Comparison of ENCODE assay signal across 8 cellular contexts in the genomic region with DNA sequence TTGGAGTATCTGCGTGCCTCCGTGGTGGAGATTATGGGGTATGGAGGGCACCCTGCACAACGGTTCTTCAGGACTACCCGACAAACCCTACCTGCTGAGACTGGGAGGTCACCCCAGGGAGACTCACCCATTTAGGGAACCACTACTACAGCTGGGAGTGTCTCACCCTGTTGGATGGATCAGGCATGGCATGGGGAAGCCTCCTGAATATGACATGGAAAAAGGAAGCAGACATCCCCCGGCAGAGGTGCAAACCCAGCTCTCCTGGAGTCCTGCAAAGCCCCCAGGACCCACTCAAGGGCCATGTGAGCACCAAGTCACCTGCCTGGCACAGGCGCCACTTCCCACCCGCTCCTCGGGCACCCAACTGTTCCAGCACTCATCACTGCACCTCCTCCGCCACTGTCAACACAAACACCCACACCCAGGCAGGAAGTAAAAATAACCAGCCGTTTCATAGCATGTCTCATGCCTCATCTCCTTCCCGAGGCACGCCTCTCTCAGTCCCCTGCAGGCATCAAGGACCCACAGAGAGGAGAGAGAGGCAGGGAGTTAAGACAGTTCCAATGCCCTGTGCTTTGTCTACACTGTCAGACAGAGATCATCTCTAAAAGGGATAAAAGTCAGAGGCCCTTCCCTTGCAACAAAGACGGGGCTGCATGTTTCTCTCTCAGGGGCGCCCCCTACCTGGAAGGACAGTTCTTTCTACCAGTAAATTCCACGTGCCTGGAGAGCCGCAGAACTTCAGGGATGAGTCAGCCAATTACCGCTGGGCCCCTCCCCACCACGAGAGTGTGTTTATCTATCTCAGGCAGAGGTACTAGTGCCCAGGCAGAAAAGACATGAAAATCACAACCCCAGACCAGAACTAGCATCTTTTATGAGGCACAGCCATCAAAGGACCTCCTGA.
DNase-seq lines count a peak whose midpoint lies in the region; ATAC-seq, FAIRE-seq and TF ChIP-seq lines count a peak whose summit lies in the region.

No MANE protein-coding gene starts in this region.

- DNase-seq in NCI-H748 (lab: John Stamatoyannopoulos, UW; ENCODE audit: unreplicated experiment) = peak; percentile 29
- no peak for DNase-seq in NCI-H748 treated with DMSO at 0.1 percent for 48 hours (lab: John Stamatoyannopoulos, UW)
- DNase-seq in activated gamma-delta T cell treated with anti-CD3 and anti-CD28 coated beads, Interleukin-2, amount 50 U/mL, for 16 hours (ENCODE audit: low read depth) = peak; percentile 51
- peak; percentile 29 to 34 for DNase-seq in left colon
- DNase-seq in stimulated activated naive CD4-positive, alpha-beta T cell treated with Interleukin-2 at 50 U/mL for 16 hours (lab: John Stamatoyannopoulos, UW) = peak; percentile 81
- DNase-seq in RCC 7860 (ENCODE audit: low spot score) = no peak

- ATAC-seq in HG03378 (IDR thresholded peaks at IDR 0.05; ENCODE audit: unreplicated experiment) = peak; percentile 49
- peak; percentile 44 for ATAC-seq in left colon

- FAIRE-seq in RCC 7860 (lab: Jason Lieb, UNC) = no peak

- intact Hi-C loops in left colon (cut with DNase I, micrococcal nuclease) = no loop called here

- 0 out of 2 replicates have a peak, but pooled peaks have one; percentile 19 for TF ChIP-seq POLR2A in Raji (IDR thresholded peaks at IDR 0.05; ENCODE audit: insufficient read depth, low read depth, low read length)

Comparison
In these comparisons a context has a peak if more than half of its experiments do, and no peak if none do; other contexts are left out.
1. DNase-seq: peak in NCI-H748 (single experiment), activated gamma-delta T cell treated with anti-CD3 and anti-CD28 coated beads, Interleukin-2, amount 50 U/mL, for 16 hours (single experiment), left colon (2 of 2) and stimulated activated naive CD4-positive, alpha-beta T cell treated with Interleukin-2 at 50 U/mL for 16 hours (single experiment); none in NCI-H748 treated with DMSO at 0.1 percent for 48 hours (single experiment) and RCC 7860 (single experiment).